ENCODE assay signal across 22 cellular contexts in genomic region chr3:171490901-171491300, GRCh38. TPM values are rescaled to one million over a fixed set of nuclear protein-coding genes. Genes with fewer than 3 reads are reported as not detected.
DNase-seq lines count a peak whose midpoint lies in the region; ATAC-seq, FAIRE-seq and TF ChIP-seq lines count a peak whose summit lies in the region.
"Had no signal": no experiment of that assay in that cellular context is flagged by ENCODE, and none has a peak within 500 bp of the region (broad histone marks: within the 10 kb centered on the region; RNA-seq: fewer than 3 reads in every experiment).

No MANE protein-coding gene starts in this region.

- ATAC-seq in CD8-positive, alpha-beta T cell: no peak

- H3K9me3 Mint-ChIP-seq in T-helper 2 cell treated with Interferon-gamma antibody and Interleukin-4, amounts not matched to agents 5 μg/mL and 100 μg/mL, for 36 hours: peaks cover 10% of the 10 kb centered on the region
- no peaks in the 10 kb centered on the region for H3K9me3 Mint-ChIP-seq in CD8-positive, alpha-beta T cell
- peaks cover 6% of the 10 kb centered on the region for H3K9me3 Mint-ChIP-seq in activated CD4-positive, alpha-beta memory T cell treated with anti-CD3 and anti-CD28 coated beads, Interleukin-2, amount 10 ng/mL, durations not matched to agents 7 days and 5 days
- no peaks in the 10 kb centered on the region for H3K9me3 Mint-ChIP-seq in immature natural killer cell
- H3K9me3 Mint-ChIP-seq: endodermal cell, mesothelial cell of epicardium, neural progenitor cell had no signal

- H3K36me3 ChIP-seq in CD8-positive, alpha-beta T cell (ENCODE audit: insufficient read depth, low read length): no peaks in the 10 kb centered on the region
- H3K36me3 ChIP-seq: neural progenitor cell had no signal

- no peaks in the 10 kb centered on the region for H3K27me3 ChIP-seq in CD8-positive, alpha-beta T cell (ENCODE audit: insufficient read depth, low read length)
- H3K27me3 ChIP-seq: neural progenitor cell had no signal

- intact Hi-C loops in CD8-positive, alpha-beta T cell (cut with DNase I, micrococcal nuclease): loop anchor here (1.0 to 10.0 kb wide), 3 partner anchors 30 to 544 kb away; partner anchors contain the start of genes TNIK (in 2 of the 2) and FNDC3B (in 1 of the 2)

- CTCF ChIA-PET in CD8-positive, alpha-beta T cell (lab: Charles Lee): interaction anchor here (0.5 to 0.8 kb wide), 2 partner anchors 10 to 135 kb away, joined by 3 read pairs; no protein-coding TSS in a partner anchor
- CTCF ChIA-PET in activated CD4-positive, alpha-beta memory T cell treated with anti-CD3 and anti-CD28 coated beads, Interleukin-2, amount 10 ng/mL, durations not matched to agents 7 days and 5 days (lab: Charles Lee): interaction anchor here (1.2 to 2.5 kb wide), 3 partner anchors 25 to 76 kb away, joined by 3 to 16 read pairs (median 3); partner anchors contain the start of gene TNIK

- H3K9me3 ChIP-seq in CD8-positive, alpha-beta T cell (ENCODE audit: low read length): no peaks in the 10 kb centered on the region

- no peak for TF ChIP-seq CTCF in CD8-positive, alpha-beta T cell (IDR thresholded peaks at IDR 0.05)
- TF ChIP-seq CTCF in D721Med (IDR thresholded peaks at IDR 0.05; ENCODE audit: insufficient read depth, missing control alignments): no peak

- H3K27ac ChIP-seq in CD8-positive, alpha-beta T cell (ENCODE audit: low read depth, low read length): no peak overlapping the region
- H3K27ac ChIP-seq: C4-2B, neural progenitor cell had no signal

- H3K36me3 Mint-ChIP-seq in T-helper 2 cell treated with Interferon-gamma antibody and Interleukin-4, amounts not matched to agents 5 μg/mL and 100 μg/mL, for 36 hours (ENCODE audit: low read depth): peaks cover 16% of the 10 kb centered on the region
- H3K36me3 Mint-ChIP-seq in CD8-positive, alpha-beta T cell: no peaks in the 10 kb centered on the region
- H3K36me3 Mint-ChIP-seq in activated CD4-positive, alpha-beta memory T cell treated with anti-CD3 and anti-CD28 coated beads, Interleukin-2, amount 10 ng/mL, durations not matched to agents 7 days and 5 days (ENCODE audit: low read depth): peaks cover 12% of the 10 kb centered on the region
- no peaks in the 10 kb centered on the region for H3K36me3 Mint-ChIP-seq in immature natural killer cell
- H3K36me3 Mint-ChIP-seq: mesothelial cell of epicardium, neural progenitor cell had no signal

- POLR2A ChIA-PET in CD8-positive, alpha-beta T cell (lab: Charles Lee): interaction anchor here (1.4 to 1.8 kb wide), 3 partner anchors 10 to 30 kb away, joined by 6 to 9 read pairs (median 7); partner anchors contain the start of gene TNIK
- POLR2A ChIA-PET in activated CD4-positive, alpha-beta memory T cell treated with anti-CD3 and anti-CD28 coated beads, Interleukin-2, amount 10 ng/mL, durations not matched to agents 7 days and 5 days (lab: Charles Lee): interaction anchor here (0.6 to 3.7 kb wide), 5 partner anchors 10 to 1104 kb away, joined by 3 to 20 read pairs (median 3); partner anchors contain the start of gene TNIK

- no peaks in the 10 kb centered on the region for H3K27me3 Mint-ChIP-seq in T-helper 2 cell treated with Interferon-gamma antibody and Interleukin-4, amounts not matched to agents 5 μg/mL and 100 μg/mL, for 36 hours (ENCODE audit: low read depth)
- H3K27me3 Mint-ChIP-seq in CD8-positive, alpha-beta T cell (ENCODE audit: low read depth): no peaks in the 10 kb centered on the region
- no peaks in the 10 kb centered on the region for H3K27me3 Mint-ChIP-seq in activated CD4-positive, alpha-beta memory T cell treated with anti-CD3 and anti-CD28 coated beads, Interleukin-2, amount 10 ng/mL, durations not matched to agents 7 days and 5 days
- no peaks in the 10 kb centered on the region for H3K27me3 Mint-ChIP-seq in immature natural killer cell (ENCODE audit: low read depth in 3 of 3)
- H3K27me3 Mint-ChIP-seq: progenitor cell of endocrine pancreas had no signal

- H3K4me3 Mint-ChIP-seq in T-helper 2 cell treated with Interferon-gamma antibody and Interleukin-4, amounts not matched to agents 5 μg/mL and 100 μg/mL, for 36 hours: peak overlapping the region; percentile 74
- peak overlapping the region; percentile 50 for H3K4me3 Mint-ChIP-seq in CD8-positive, alpha-beta T cell
- peak overlapping the region; percentile 51 for H3K4me3 Mint-ChIP-seq in activated CD4-positive, alpha-beta memory T cell treated with anti-CD3 and anti-CD28 coated beads, Interleukin-2, amount 10 ng/mL, durations not matched to agents 7 days and 5 days
- peak overlapping the region in 4 of 5 donors; percentile 62 to 78 (median 64) for H3K4me3 Mint-ChIP-seq in immature natural killer cell
- H3K4me3 Mint-ChIP-seq: endodermal cell, mesothelial cell of epicardium, neural progenitor cell had no signal

- H3K4me1 Mint-ChIP-seq in T-helper 2 cell treated with Interferon-gamma antibody and Interleukin-4, amounts not matched to agents 5 μg/mL and 100 μg/mL, for 36 hours (ENCODE audit: low read depth): peaks cover 50% of the 10 kb centered on the region
- H3K4me1 Mint-ChIP-seq in CD8-positive, alpha-beta T cell (ENCODE audit: low read depth): peaks cover 47% of the 10 kb centered on the region
- peaks cover 44% of the 10 kb centered on the region for H3K4me1 Mint-ChIP-seq in activated CD4-positive, alpha-beta memory T cell treated with anti-CD3 and anti-CD28 coated beads, Interleukin-2, amount 10 ng/mL, durations not matched to agents 7 days and 5 days
- H3K4me1 Mint-ChIP-seq in immature natural killer cell: peaks cover 44 to 62% of the 10 kb centered on the region in 2 donors
- H3K4me1 Mint-ChIP-seq: endodermal cell, mesothelial cell of epicardium, neural progenitor cell had no signal

- no peak for DNase-seq in T-helper 2 cell treated with Interferon-gamma antibody and Interleukin-4, amounts not matched to agents 5 μg/mL and 100 μg/mL, for 36 hours (ENCODE audit: low spot score)
- DNase-seq in T-helper 2 cell (no peak), immature natural killer cell (no peak), D721Med (ENCODE audit: insufficient read length, low spot score) (no peak), A172 (ENCODE audit: low spot score) (no peak)
- DNase-seq in CD8-positive, alpha-beta T cell: no peak
- no peak for DNase-seq in activated CD4-positive, alpha-beta memory T cell treated with anti-CD3 and anti-CD28 coated beads, Interleukin-2, amount 10 ng/mL, durations not matched to agents 7 days and 5 days
- no peak for DNase-seq in stimulated activated CD4-positive, alpha-beta T cell treated with anti-CD3 and anti-CD28 coated beads, Interleukin-4, amount 100 ng/mL, for 1 hour
- DNase-seq: activated gamma-delta T cell, DMS53, endodermal cell, HCEC 1CT, NCI-H1048, NCI-H2081, NCI-H446 treated with DMSO at 0.1 percent for 48 hours had no signal

- FAIRE-seq in D721Med (lab: Jason Lieb, UNC): no peak
- FAIRE-seq: A204.1, GM12892, urothelium cell line had no signal

- H3K27ac Mint-ChIP-seq in T-helper 2 cell treated with Interferon-gamma antibody and Interleukin-4, amounts not matched to agents 5 μg/mL and 100 μg/mL, for 36 hours: peak overlapping the region; percentile 76
- H3K27ac Mint-ChIP-seq in CD8-positive, alpha-beta T cell: peak overlapping the region; percentile 66
- H3K27ac Mint-ChIP-seq in activated CD4-positive, alpha-beta memory T cell treated with anti-CD3 and anti-CD28 coated beads, Interleukin-2, amount 10 ng/mL, durations not matched to agents 7 days and 5 days: peak overlapping the region; percentile 50
- peak overlapping the region; percentile 66 to 96 (median 86) for H3K27ac Mint-ChIP-seq in immature natural killer cell
- H3K27ac Mint-ChIP-seq: endodermal cell, mesothelial cell of epicardium, neural progenitor cell, progenitor cell of endocrine pancreas had no signal

- H3K4me3 ChIP-seq in CD8-positive, alpha-beta T cell (ENCODE audit: low read depth, low read length): peak overlapping the region; percentile 7
- H3K4me3 ChIP-seq: neural progenitor cell had no signal

- peaks cover 39% of the 10 kb centered on the region for H3K4me1 ChIP-seq in CD8-positive, alpha-beta T cell (ENCODE audit: insufficient read depth, low read length)
- H3K4me1 ChIP-seq: neural progenitor cell had no signal

RNA-seq across cellular contexts. Expression of gene TNIK, which starts 30.7 kb away (rescaled TPM):
- 10 to 100 TPM; 60.8 to 65.1 TPM for total RNA-seq in CD8-positive, alpha-beta T cell
- 10 to 100 TPM; 57.6 to 61.7 TPM for total RNA-seq in activated CD4-positive, alpha-beta memory T cell treated with anti-CD3 and anti-CD28 coated beads, Interleukin-2, amount 10 ng/mL, durations not matched to agents 7 days and 5 days
- 10 to 100 TPM in 2 of 3 donors, 1 to 10 TPM in 1; 4.7 to 28.9 (median 13.7) TPM for polyA plus RNA-seq in immature natural killer cell
- total RNA-seq in A172 (2014; rRNA removed; shearing (Covaris generic)): 6.0 and 17.8 TPM in 2 replicates
